ENCODE assay signal across 1 cellular context in the genomic region with DNA sequence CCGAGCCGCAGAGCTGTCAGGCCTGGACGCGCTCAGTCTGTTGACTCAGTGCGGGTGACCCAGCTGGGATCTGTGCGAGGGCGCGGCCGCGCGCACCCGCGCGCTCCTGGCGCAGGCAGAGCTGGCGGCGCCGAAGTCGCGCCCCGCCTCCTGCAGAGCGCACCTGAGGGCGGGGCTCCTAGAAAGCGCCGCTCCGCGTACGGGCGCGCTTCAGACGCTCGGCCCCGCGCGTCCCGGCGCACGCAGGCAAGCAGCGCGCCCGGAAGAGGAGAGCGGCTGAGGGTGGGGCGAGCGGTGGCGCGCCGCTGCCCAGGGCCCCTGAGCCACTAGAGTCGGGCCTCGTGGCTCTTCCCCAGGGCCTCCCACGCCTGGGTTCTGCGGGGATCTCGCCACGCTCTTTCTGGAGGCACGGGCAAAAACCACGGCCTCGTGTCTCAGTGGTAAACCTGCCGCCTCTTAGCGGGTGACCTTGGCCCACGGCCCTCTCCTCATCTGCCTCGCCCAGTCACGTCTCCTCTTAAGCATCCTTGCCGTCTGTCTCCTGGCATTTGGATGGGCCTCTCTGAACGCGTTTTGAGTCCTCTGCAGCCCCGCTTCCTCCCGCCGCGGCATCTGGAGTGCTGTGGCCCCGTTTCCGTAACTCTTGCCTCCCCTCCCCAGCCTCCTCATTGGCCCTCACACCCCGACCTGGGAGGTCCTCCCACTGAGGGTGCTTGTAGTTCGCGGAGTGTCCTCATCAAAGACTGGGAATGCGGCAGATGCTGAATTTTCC.
TF ChIP-seq lines count a peak whose summit lies in the region.

A gene with protein sequence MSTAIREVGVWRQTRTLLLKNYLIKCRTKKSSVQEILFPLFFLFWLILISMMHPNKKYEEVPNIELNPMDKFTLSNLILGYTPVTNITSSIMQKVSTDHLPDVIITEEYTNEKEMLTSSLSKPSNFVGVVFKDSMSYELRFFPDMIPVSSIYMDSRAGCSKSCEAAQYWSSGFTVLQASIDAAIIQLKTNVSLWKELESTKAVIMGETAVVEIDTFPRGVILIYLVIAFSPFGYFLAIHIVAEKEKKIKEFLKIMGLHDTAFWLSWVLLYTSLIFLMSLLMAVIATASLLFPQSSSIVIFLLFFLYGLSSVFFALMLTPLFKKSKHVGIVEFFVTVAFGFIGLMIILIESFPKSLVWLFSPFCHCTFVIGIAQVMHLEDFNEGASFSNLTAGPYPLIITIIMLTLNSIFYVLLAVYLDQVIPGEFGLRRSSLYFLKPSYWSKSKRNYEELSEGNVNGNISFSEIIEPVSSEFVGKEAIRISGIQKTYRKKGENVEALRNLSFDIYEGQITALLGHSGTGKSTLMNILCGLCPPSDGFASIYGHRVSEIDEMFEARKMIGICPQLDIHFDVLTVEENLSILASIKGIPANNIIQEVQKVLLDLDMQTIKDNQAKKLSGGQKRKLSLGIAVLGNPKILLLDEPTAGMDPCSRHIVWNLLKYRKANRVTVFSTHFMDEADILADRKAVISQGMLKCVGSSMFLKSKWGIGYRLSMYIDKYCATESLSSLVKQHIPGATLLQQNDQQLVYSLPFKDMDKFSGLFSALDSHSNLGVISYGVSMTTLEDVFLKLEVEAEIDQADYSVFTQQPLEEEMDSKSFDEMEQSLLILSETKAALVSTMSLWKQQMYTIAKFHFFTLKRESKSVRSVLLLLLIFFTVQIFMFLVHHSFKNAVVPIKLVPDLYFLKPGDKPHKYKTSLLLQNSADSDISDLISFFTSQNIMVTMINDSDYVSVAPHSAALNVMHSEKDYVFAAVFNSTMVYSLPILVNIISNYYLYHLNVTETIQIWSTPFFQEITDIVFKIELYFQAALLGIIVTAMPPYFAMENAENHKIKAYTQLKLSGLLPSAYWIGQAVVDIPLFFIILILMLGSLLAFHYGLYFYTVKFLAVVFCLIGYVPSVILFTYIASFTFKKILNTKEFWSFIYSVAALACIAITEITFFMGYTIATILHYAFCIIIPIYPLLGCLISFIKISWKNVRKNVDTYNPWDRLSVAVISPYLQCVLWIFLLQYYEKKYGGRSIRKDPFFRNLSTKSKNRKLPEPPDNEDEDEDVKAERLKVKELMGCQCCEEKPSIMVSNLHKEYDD (N-terminal part only) (minus strand): TSS at position 74 of the 772 bp plus-strand sequence. CDS start 12,718 bp downstream, outside the sequence.

TF ChIP-seq in HepG2, 621 proteins besides CTCF, POLR2A, EP300 and RAD21 (continued from another document and continues in another):
- TF ChIP-seq, protein P1, sequence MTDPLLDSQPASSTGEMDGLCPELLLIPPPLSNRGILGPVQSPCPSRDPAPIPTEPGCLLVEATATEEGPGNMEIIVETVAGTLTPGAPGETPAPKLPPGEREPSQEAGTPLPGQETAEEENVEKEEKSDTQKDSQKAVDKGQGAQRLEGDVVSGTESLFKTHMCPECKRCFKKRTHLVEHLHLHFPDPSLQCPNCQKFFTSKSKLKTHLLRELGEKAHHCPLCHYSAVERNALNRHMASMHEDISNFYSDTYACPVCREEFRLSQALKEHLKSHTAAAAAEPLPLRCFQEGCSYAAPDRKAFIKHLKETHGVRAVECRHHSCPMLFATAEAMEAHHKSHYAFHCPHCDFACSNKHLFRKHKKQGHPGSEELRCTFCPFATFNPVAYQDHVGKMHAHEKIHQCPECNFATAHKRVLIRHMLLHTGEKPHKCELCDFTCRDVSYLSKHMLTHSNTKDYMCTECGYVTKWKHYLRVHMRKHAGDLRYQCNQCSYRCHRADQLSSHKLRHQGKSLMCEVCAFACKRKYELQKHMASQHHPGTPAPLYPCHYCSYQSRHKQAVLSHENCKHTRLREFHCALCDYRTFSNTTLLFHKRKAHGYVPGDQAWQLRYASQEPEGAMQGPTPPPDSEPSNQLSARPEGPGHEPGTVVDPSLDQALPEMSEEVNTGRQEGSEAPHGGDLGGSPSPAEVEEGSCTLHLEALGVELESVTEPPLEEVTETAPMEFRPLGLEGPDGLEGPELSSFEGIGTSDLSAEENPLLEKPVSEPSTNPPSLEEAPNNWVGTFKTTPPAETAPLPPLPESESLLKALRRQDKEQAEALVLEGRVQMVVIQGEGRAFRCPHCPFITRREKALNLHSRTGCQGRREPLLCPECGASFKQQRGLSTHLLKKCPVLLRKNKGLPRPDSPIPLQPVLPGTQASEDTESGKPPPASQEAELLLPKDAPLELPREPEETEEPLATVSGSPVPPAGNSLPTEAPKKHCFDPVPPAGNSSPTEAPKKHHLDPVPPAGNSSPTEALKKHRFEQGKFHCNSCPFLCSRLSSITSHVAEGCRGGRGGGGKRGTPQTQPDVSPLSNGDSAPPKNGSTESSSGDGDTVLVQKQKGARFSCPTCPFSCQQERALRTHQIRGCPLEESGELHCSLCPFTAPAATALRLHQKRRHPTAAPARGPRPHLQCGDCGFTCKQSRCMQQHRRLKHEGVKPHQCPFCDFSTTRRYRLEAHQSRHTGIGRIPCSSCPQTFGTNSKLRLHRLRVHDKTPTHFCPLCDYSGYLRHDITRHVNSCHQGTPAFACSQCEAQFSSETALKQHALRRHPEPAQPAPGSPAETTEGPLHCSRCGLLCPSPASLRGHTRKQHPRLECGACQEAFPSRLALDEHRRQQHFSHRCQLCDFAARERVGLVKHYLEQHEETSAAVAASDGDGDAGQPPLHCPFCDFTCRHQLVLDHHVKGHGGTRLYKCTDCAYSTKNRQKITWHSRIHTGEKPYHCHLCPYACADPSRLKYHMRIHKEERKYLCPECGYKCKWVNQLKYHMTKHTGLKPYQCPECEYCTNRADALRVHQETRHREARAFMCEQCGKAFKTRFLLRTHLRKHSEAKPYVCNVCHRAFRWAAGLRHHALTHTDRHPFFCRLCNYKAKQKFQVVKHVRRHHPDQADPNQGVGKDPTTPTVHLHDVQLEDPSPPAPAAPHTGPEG (CRISPR knock-in tag; IDR thresholded peaks at IDR 0.05), result no peak
- TF ChIP-seq, protein P2, sequence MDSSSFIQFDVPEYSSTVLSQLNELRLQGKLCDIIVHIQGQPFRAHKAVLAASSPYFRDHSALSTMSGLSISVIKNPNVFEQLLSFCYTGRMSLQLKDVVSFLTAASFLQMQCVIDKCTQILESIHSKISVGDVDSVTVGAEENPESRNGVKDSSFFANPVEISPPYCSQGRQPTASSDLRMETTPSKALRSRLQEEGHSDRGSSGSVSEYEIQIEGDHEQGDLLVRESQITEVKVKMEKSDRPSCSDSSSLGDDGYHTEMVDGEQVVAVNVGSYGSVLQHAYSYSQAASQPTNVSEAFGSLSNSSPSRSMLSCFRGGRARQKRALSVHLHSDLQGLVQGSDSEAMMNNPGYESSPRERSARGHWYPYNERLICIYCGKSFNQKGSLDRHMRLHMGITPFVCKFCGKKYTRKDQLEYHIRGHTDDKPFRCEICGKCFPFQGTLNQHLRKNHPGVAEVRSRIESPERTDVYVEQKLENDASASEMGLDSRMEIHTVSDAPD (CRISPR knock-in tag; IDR thresholded peaks at IDR 0.05), result no peak; the same call in 1 of the 2 replicates
- TF ChIP-seq, protein P3, sequence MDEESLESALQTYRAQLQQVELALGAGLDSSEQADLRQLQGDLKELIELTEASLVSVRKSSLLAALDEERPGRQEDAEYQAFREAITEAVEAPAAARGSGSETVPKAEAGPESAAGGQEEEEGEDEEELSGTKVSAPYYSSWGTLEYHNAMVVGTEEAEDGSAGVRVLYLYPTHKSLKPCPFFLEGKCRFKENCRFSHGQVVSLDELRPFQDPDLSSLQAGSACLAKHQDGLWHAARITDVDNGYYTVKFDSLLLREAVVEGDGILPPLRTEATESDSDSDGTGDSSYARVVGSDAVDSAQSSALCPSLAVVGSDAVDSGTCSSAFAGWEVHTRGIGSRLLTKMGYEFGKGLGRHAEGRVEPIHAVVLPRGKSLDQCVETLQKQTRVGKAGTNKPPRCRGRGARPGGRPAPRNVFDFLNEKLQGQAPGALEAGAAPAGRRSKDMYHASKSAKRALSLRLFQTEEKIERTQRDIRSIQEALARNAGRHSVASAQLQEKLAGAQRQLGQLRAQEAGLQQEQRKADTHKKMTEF (CRISPR knock-in tag; IDR thresholded peaks at IDR 0.05), result peak; percentile 71; the same call in 1 of the 2 replicates
- peak; percentile 20; the same call in 1 of the 2 replicates for TF ChIP-seq HCFC1 (IDR thresholded peaks at IDR 0.05; ENCODE audit: low read depth, low read length)
- TF ChIP-seq, protein P4, sequence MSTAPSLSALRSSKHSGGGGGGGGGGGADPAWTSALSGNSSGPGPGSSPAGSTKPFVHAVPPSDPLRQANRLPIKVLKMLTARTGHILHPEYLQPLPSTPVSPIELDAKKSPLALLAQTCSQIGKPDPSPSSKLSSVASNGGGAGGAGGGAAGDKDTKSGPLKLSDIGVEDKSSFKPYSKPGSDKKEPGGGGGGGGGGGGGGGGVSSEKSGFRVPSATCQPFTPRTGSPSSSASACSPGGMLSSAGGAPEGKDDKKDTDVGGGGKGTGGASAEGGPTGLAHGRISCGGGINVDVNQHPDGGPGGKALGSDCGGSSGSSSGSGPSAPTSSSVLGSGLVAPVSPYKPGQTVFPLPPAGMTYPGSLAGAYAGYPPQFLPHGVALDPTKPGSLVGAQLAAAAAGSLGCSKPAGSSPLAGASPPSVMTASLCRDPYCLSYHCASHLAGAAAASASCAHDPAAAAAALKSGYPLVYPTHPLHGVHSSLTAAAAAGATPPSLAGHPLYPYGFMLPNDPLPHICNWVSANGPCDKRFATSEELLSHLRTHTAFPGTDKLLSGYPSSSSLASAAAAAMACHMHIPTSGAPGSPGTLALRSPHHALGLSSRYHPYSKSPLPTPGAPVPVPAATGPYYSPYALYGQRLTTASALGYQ (CRISPR knock-in tag; IDR thresholded peaks at IDR 0.05), result no peak
- TF ChIP-seq, protein P5, sequence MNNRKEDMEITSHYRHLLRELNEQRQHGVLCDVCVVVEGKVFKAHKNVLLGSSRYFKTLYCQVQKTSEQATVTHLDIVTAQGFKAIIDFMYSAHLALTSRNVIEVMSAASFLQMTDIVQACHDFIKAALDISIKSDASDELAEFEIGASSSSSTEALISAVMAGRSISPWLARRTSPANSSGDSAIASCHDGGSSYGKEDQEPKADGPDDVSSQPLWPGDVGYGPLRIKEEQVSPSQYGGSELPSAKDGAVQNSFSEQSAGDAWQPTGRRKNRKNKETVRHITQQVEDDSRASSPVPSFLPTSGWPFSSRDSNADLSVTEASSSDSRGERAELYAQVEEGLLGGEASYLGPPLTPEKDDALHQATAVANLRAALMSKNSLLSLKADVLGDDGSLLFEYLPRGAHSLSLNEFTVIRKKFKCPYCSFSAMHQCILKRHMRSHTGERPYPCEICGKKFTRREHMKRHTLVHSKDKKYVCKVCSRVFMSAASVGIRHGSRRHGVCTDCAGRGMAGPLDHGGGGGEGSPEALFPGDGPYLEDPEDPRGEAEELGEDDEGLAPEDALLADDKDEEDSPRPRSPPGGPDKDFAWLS (CRISPR knock-in tag; IDR thresholded peaks at IDR 0.05; ENCODE audit: borderline replicate concordance), result peak; percentile 41; the same call in 1 of the 2 replicates
- TF ChIP-seq, protein P6, sequence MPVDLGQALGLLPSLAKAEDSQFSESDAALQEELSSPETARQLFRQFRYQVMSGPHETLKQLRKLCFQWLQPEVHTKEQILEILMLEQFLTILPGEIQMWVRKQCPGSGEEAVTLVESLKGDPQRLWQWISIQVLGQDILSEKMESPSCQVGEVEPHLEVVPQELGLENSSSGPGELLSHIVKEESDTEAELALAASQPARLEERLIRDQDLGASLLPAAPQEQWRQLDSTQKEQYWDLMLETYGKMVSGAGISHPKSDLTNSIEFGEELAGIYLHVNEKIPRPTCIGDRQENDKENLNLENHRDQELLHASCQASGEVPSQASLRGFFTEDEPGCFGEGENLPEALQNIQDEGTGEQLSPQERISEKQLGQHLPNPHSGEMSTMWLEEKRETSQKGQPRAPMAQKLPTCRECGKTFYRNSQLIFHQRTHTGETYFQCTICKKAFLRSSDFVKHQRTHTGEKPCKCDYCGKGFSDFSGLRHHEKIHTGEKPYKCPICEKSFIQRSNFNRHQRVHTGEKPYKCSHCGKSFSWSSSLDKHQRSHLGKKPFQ (CRISPR knock-in tag; IDR thresholded peaks at IDR 0.05; ENCODE audit: insufficient replicate concordance), result peak; percentile 71
- TF ChIP-seq KAT7 (CRISPR knock-in tag; IDR thresholded peaks at IDR 0.05; ENCODE audit: borderline replicate concordance), result peak; percentile 15; the same call in 1 of the 2 replicates
- peak; percentile 79 for TF ChIP-seq TAF15 (IDR thresholded peaks at IDR 0.05; ENCODE audit: low read depth, low read length, poor library complexity, severe bottlenecking)
- TF ChIP-seq, protein P7, sequence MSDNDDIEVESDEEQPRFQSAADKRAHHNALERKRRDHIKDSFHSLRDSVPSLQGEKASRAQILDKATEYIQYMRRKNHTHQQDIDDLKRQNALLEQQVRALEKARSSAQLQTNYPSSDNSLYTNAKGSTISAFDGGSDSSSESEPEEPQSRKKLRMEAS (IDR thresholded peaks at IDR 0.05), result 0 out of 2 replicates have a peak, but pooled peaks have one; percentile 82
- no peak for TF ChIP-seq SRSF1 (optimal IDR thresholded peaks at IDR 0.05; ENCODE audit: low read depth, low read length)
- TF ChIP-seq RARG (CRISPR knock-in tag; IDR thresholded peaks at IDR 0.05; ENCODE audit: low read depth), result 0 out of 2 replicates have a peak, but pooled peaks have one; percentile 36
- peak; percentile 96; the same call in 1 of the 2 replicates for TF ChIP-seq ZNF451 (CRISPR knock-in tag; IDR thresholded peaks at IDR 0.05)
- TF ChIP-seq RFX5 (IDR thresholded peaks at IDR 0.05; ENCODE audit: low read depth, low read length), result peak; percentile 31; the same call in 1 of the 2 replicates
- TF ChIP-seq BCL6 (CRISPR knock-in tag; IDR thresholded peaks at IDR 0.05), result peak; percentile 66
- TF ChIP-seq, protein P8, sequence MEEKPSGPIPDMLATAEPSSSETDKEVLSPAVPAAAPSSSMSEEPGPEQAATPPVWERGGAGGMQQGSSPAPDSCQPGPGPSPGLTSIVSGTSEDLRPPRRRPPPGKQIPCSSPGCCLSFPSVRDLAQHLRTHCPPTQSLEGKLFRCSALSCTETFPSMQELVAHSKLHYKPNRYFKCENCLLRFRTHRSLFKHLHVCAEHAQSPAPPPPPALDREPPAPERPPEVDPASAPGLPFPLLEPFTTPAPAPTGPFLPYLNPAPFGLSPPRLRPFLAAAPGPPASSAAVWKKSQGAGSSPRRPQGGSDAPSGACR (CRISPR knock-in tag; IDR thresholded peaks at IDR 0.05), result peak; percentile 93; the same call in 1 of the 2 replicates
- no peak; the same call in 1 of the 2 replicates for TF ChIP-seq SNAPC2 (CRISPR knock-in tag; IDR thresholded peaks at IDR 0.05)
- 0 out of 2 replicates have a peak, but pooled peaks have one; percentile 12 for TF ChIP-seq RXRB (CRISPR knock-in tag; IDR thresholded peaks at IDR 0.05; ENCODE audit: borderline replicate concordance)
- TF ChIP-seq, protein P9, sequence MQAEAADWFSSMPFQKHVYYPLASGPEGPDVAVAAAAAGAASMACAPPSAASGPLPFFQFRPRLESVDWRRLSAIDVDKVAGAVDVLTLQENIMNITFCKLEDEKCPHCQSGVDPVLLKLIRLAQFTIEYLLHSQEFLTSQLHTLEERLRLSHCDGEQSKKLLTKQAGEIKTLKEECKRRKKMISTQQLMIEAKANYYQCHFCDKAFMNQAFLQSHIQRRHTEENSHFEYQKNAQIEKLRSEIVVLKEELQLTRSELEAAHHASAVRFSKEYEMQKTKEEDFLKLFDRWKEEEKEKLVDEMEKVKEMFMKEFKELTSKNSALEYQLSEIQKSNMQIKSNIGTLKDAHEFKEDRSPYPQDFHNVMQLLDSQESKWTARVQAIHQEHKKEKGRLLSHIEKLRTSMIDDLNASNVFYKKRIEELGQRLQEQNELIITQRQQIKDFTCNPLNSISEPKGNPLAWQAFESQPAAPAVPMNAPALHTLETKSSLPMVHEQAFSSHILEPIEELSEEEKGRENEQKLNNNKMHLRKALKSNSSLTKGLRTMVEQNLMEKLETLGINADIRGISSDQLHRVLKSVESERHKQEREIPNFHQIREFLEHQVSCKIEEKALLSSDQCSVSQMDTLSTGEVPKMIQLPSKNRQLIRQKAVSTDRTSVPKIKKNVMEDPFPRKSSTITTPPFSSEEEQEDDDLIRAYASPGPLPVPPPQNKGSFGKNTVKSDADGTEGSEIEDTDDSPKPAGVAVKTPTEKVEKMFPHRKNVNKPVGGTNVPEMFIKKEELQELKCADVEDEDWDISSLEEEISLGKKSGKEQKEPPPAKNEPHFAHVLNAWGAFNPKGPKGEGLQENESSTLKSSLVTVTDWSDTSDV (CRISPR knock-in tag; IDR thresholded peaks at IDR 0.05), result 0 out of 2 replicates have a peak, but pooled peaks have one; percentile 35
- peak; percentile 97 for TF ChIP-seq EED (CRISPR knock-in tag; IDR thresholded peaks at IDR 0.05)
- no peak for TF ChIP-seq FIP1L1 (IDR thresholded peaks at IDR 0.05; ENCODE audit: borderline replicate concordance, insufficient read depth, low read depth, low read length)
